Comparison of ENCODE assay signal across 14 cellular contexts in genomic region chr12:107287436-107288413, GRCh38.
DNase-seq lines count a peak whose midpoint lies in the region; ATAC-seq lines count a peak whose summit lies in the region.
"Had no signal": no experiment of that assay in that cellular context is flagged by ENCODE, and none has a peak within 500 bp of the region (broad histone marks: within the 10 kb centered on the region; RNA-seq: fewer than 3 reads in every experiment).

No MANE protein-coding gene starts in this region.

- H3K9ac ChIP-seq in mesenchymal stem cell (ENCODE audit: low read length), result no peak overlapping the region

- H4K91ac ChIP-seq in mesenchymal stem cell (ENCODE audit: low read length), result no peak overlapping the region

- no peak overlapping the region for H2BK12ac ChIP-seq in mesenchymal stem cell (ENCODE audit: low read length in 2 of 2)

- WGBS in mesenchymal stem cell, result 70% methylated on average over 7 of the region's 11 CpGs

- DNase-seq in stimulated activated CD4-positive, alpha-beta T cell treated with anti-CD3 and anti-CD28 coated beads, Interleukin-12 subunit alpha, Interleukin-12 subunit beta, amount 100 ng/mL, for 48 hours (ENCODE audit: low read depth in 2 of 3, low spot score in 1 of 3), result peak; percentile 13 to 24 (median 24)
- no peak for DNase-seq in stimulated activated CD4-positive, alpha-beta T cell treated with anti-CD3 and anti-CD28 coated beads, Interleukin-4, amount 100 ng/mL, for 4 hours
- DNase-seq in astrocyte of the hippocampus (ENCODE audit: low read depth, low spot score) (peak; percentile 28), mesenchymal stem cell (no peak)
- DNase-seq in stimulated activated effector memory CD8-positive, alpha-beta T cell treated with anti-CD3 and anti-CD28 coated beads, Interleukin-12 subunit alpha, Interleukin-12 subunit beta, amount 100 ng/mL, for 72 hours (ENCODE audit: low spot score in 2 of 2), result peak in 1 of 2 donors; percentile 72
- DNase-seq: adrenal gland, dorsolateral prefrontal cortex, gastrocnemius medialis, NCI-H2171, stomach had no signal

- no peak overlapping the region for H3K27ac ChIP-seq in mesenchymal stem cell (ENCODE audit: low read length, poor library complexity, severe bottlenecking)
- H3K27ac ChIP-seq: adrenal gland, dorsolateral prefrontal cortex, gastrocnemius medialis, stomach had no signal

- H3K23ac ChIP-seq in mesenchymal stem cell (ENCODE audit: low read length in 2 of 2), result no peak overlapping the region

- H3K36me3 ChIP-seq in mesenchymal stem cell (ENCODE audit: control insufficient read depth in 1 of 2, insufficient read depth in 2 of 2, low read depth in 1 of 2, low read length in 2 of 2), result no peaks in the 10 kb centered on the region
- H3K36me3 ChIP-seq: adrenal gland, gastrocnemius medialis, stomach had no signal

- H2BK15ac ChIP-seq in mesenchymal stem cell (ENCODE audit: low read depth, poor library complexity, severe bottlenecking), result no peak overlapping the region

- peak; percentile 97 for ATAC-seq in stimulated activated effector memory CD8-positive, alpha-beta T cell treated with anti-CD3 and anti-CD28 coated beads, Interleukin-12 subunit alpha, Interleukin-12 subunit beta, amount 100 ng/mL, for 72 hours
- no peak for ATAC-seq in HG03095 (IDR thresholded peaks at IDR 0.05; ENCODE audit: unreplicated experiment)
- no peak for ATAC-seq in GM19463 (IDR thresholded peaks at IDR 0.05; ENCODE audit: unreplicated experiment)
- ATAC-seq: gastrocnemius medialis, SK-N-SH treated with all-trans-retinoic acid at 6 μM for 48 hours had no signal

- H3K9me3 ChIP-seq in mesenchymal stem cell (ENCODE audit: control insufficient read depth, low read length), result no peaks in the 10 kb centered on the region
- H3K9me3 ChIP-seq: adrenal gland, gastrocnemius medialis had no signal

- H2BK120ac ChIP-seq in mesenchymal stem cell (ENCODE audit: low read depth, low read length), result no peak overlapping the region

- H2BK5ac ChIP-seq in mesenchymal stem cell (ENCODE audit: low read depth, low read length, poor library complexity, severe bottlenecking), result no peak overlapping the region

- no peak overlapping the region for H3K4me3 ChIP-seq in mesenchymal stem cell (ENCODE audit: insufficient read depth in 1 of 2, low read depth in 1 of 2, low read length in 2 of 2)
- H3K4me3 ChIP-seq: adrenal gland, dorsolateral prefrontal cortex, gastrocnemius medialis, stomach had no signal

- H3K4me1 ChIP-seq in mesenchymal stem cell (ENCODE audit: control insufficient read depth, insufficient read depth, low read depth, low read length), result no peaks in the 10 kb centered on the region
- H3K4me1 ChIP-seq: adrenal gland, gastrocnemius medialis, stomach had no signal

- H3K27ac Mint-ChIP-seq in T-helper 1 cell treated with Interleukin-12 subunit alpha and Interleukin-12 subunit beta and Interleukin-4 antibody, amounts not matched to agents 30 μg/mL and 1 μg/mL, for 36 hours, result peak overlapping the region; percentile 73
- H3K27ac Mint-ChIP-seq in stimulated activated effector memory CD8-positive, alpha-beta T cell treated with anti-CD3 and anti-CD28 coated beads, Interleukin-12 subunit alpha, Interleukin-12 subunit beta, amount 100 ng/mL, for 72 hours, result peak overlapping the region; percentile 60

- no peaks in the 10 kb centered on the region for H3K79me1 ChIP-seq in mesenchymal stem cell (replicated peaks; ENCODE audit: low read length, poor library complexity, severe bottlenecking)

- no peak overlapping the region for H2AFZ ChIP-seq in mesenchymal stem cell (ENCODE audit: low read depth, low read length)

- no peak overlapping the region for H4K8ac ChIP-seq in mesenchymal stem cell (ENCODE audit: low read length)

- H3K4me3 Mint-ChIP-seq in T-helper 1 cell treated with Interleukin-12 subunit alpha and Interleukin-12 subunit beta and Interleukin-4 antibody, amounts not matched to agents 30 μg/mL and 1 μg/mL, for 36 hours, result peak overlapping the region; percentile 20
- peak overlapping the region; percentile 30 for H3K4me3 Mint-ChIP-seq in stimulated activated effector memory CD8-positive, alpha-beta T cell treated with anti-CD3 and anti-CD28 coated beads, Interleukin-12 subunit alpha, Interleukin-12 subunit beta, amount 100 ng/mL, for 72 hours

- no peak overlapping the region for H3K4ac ChIP-seq in mesenchymal stem cell (ENCODE audit: low read depth in 1 of 2, low read length in 2 of 2)

- H3K4me2 ChIP-seq in mesenchymal stem cell (ENCODE audit: low read length, poor library complexity, severe bottlenecking), result no peak overlapping the region

- H3K27me3 Mint-ChIP-seq in T-helper 1 cell treated with Interleukin-12 subunit alpha and Interleukin-12 subunit beta and Interleukin-4 antibody, amounts not matched to agents 30 μg/mL and 1 μg/mL, for 36 hours (ENCODE audit: low read depth), result no peaks in the 10 kb centered on the region

- peaks cover 8% of the 10 kb centered on the region for H3K9me3 Mint-ChIP-seq in T-helper 1 cell treated with Interleukin-12 subunit alpha and Interleukin-12 subunit beta and Interleukin-4 antibody, amounts not matched to agents 30 μg/mL and 1 μg/mL, for 36 hours
- H3K9me3 Mint-ChIP-seq in stimulated activated effector memory CD8-positive, alpha-beta T cell treated with anti-CD3 and anti-CD28 coated beads, Interleukin-12 subunit alpha, Interleukin-12 subunit beta, amount 100 ng/mL, for 72 hours, result peaks cover 4% of the 10 kb centered on the region

- H3K18ac ChIP-seq in mesenchymal stem cell (ENCODE audit: low read depth in 1 of 2, low read length in 2 of 2), result no peak overlapping the region

- H3K4me1 Mint-ChIP-seq in T-helper 1 cell treated with Interleukin-12 subunit alpha and Interleukin-12 subunit beta and Interleukin-4 antibody, amounts not matched to agents 30 μg/mL and 1 μg/mL, for 36 hours (ENCODE audit: low read depth), result peaks cover 22% of the 10 kb centered on the region
- H3K4me1 Mint-ChIP-seq in stimulated activated effector memory CD8-positive, alpha-beta T cell treated with anti-CD3 and anti-CD28 coated beads, Interleukin-12 subunit alpha, Interleukin-12 subunit beta, amount 100 ng/mL, for 72 hours, result peaks cover 18% of the 10 kb centered on the region

- no peaks in the 10 kb centered on the region for H3K36me3 Mint-ChIP-seq in T-helper 1 cell treated with Interleukin-12 subunit alpha and Interleukin-12 subunit beta and Interleukin-4 antibody, amounts not matched to agents 30 μg/mL and 1 μg/mL, for 36 hours (ENCODE audit: low read depth)
- no peaks in the 10 kb centered on the region for H3K36me3 Mint-ChIP-seq in stimulated activated effector memory CD8-positive, alpha-beta T cell treated with anti-CD3 and anti-CD28 coated beads, Interleukin-12 subunit alpha, Interleukin-12 subunit beta, amount 100 ng/mL, for 72 hours

- peaks cover 0 to 6% of the 10 kb centered on the region in 2 experiments for H3K27me3 ChIP-seq in mesenchymal stem cell (ENCODE audit: control insufficient read depth in 1 of 2, insufficient read depth in 1 of 2, low read length in 2 of 2)
- H3K27me3 ChIP-seq: adrenal gland, gastrocnemius medialis had no signal

- H3K14ac ChIP-seq in mesenchymal stem cell (ENCODE audit: low read length in 2 of 2), result no peak overlapping the region

- no peak overlapping the region for H2AK5ac ChIP-seq in mesenchymal stem cell (ENCODE audit: low read length, severe bottlenecking)

Comparison
In these comparisons a context has a peak if more than half of its experiments do, and no peak if none do; other contexts are left out.
1. DNase-seq: peak in stimulated activated CD4-positive, alpha-beta T cell treated with anti-CD3 and anti-CD28 coated beads, Interleukin-12 subunit alpha, Interleukin-12 subunit beta, amount 100 ng/mL, for 48 hours (3 of 3) and astrocyte of the hippocampus (single experiment); none in stimulated activated CD4-positive, alpha-beta T cell treated with anti-CD3 and anti-CD28 coated beads, Interleukin-4, amount 100 ng/mL, for 4 hours (0 of 2) and mesenchymal stem cell (single experiment).